ENCODE assay signal across 8 cellular contexts in the genomic region with DNA sequence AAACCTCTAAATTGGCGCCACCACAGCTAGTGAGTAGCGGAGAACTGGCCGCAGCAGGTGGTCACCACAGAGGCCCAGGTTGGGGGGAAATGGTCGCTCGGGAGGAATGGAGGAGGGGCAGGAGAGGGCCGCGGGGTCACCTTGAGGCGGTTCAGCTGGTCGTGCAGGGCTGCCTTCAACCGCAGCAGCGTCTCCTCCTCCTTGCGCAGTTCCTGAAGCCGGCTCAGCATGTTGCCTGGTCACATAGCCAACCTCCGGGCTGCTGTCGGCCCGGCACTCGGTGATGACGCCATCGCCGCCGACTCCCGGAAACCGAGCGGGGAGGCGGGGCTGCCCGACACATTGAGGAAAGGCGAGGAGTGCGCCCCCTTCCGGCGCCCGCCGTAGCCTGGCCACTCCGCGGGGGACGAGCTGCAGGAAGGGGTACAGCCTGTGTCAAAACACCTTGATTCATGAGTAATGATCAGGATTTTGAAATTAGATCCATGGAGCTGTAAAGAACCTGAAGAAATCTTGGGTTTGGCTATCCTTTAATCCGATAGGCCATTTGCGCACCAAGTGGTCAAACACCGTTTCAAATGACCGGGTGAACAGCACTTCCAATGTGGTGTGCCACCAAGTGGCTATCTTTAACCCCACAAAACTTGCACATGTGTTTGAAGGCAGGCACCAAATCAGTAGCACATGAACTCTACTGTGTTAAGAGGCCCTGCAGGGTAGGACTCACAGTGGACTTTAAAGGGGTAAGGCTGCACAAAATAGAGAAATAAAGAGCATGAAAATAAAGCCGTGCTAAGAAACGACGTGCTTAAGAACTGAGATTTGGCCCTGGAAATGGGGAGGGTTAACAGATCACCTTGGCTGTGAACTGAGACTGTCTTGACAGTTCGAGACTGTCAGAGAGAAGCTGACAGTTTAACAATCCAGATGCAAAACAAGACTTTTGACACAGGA. TPM values are rescaled to one million over a fixed set of nuclear protein-coding genes. Genes with fewer than 3 reads are reported as not detected.
DNase-seq lines count a peak whose midpoint lies in the region; ATAC-seq and TF ChIP-seq lines count a peak whose summit lies in the region.

A gene with protein sequence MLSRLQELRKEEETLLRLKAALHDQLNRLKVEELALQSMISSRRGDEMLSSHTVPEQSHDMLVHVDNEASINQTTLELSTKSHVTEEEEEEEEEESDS (minus strand): TSS at position 261 of the 954 bp plus-strand sequence. CDS start 31 bp downstream, at position 230.

- H3K4me1 ChIP-seq in left lung = peaks cover 14 to 68% of the 10 kb centered on the region in 2 donors

- peak within 1 kb of the TSS; percentile 86 to 91 for H3K4me3 ChIP-seq in left lung

- ATAC-seq in HG03469 (IDR thresholded peaks at IDR 0.05; ENCODE audit: unreplicated experiment) = peak; percentile 63
- ATAC-seq in left lung = peak; percentile 98

- no peaks in the 10 kb centered on the region for H3K27me3 ChIP-seq in left lung

- peak; percentile 68 to 94 (median 88) for DNase-seq in C1 segment of cervical spinal cord (lab: John Stamatoyannopoulos, UW)
- peak; percentile 55 for DNase-seq in GM19240 (ENCODE audit: insufficient read length, low spot score)
- peak; percentile 91 for DNase-seq in NCI-H748 (lab: John Stamatoyannopoulos, UW; ENCODE audit: unreplicated experiment)
- DNase-seq in activated CD4-positive, alpha-beta T cell treated with anti-CD3 and anti-CD28 coated beads, Interleukin-2, amount 50 U/mL, for 1 hour = peak; percentile 98
- DNase-seq in dedifferentiated amniotic fluid mesenchymal stem cell (ENCODE audit: extremely low spot score) = peak; percentile 91
- DNase-seq in left lung = peak; percentile 96 to 100
- peak; percentile 99 for DNase-seq in stimulated activated CD4-positive, alpha-beta T cell treated with anti-CD3 and anti-CD28 coated beads, Interleukin-4, amount 100 ng/mL, for 1 hour

- TF ChIP-seq CTCF in left lung (IDR thresholded peaks at IDR 0.05) = peak; percentile 95 to 98

- intact Hi-C loops in left lung (cut with DNase I) = loop anchor here in 1 of 2 donors (10.0 kb wide), 1 partner anchor 103 kb away; no protein-coding TSS in a partner anchor

- peak within 1 kb of the TSS; percentile 79 to 90 for H3K27ac ChIP-seq in left lung

- peaks cover 9 to 80% of the 10 kb centered on the region in 2 donors for H3K36me3 ChIP-seq in left lung

- H3K9me3 ChIP-seq in left lung = no peaks in the 10 kb centered on the region

RNA-seq across cellular contexts. Expression of the gene that starts here (rescaled TPM):
- total RNA-seq in left lung = 10 to 100 TPM; 17.9 to 19.4 TPM

Comparison
In these comparisons a context has a peak if more than half of its experiments do, and no peak if none do; other contexts are left out.
1. Peak in every context shown above with its lines: DNase-seq, ATAC-seq, H3K4me3 ChIP-seq and H3K27ac ChIP-seq.